8 cellular contexts compared by ENCODE assay signal in the genomic region with DNA sequence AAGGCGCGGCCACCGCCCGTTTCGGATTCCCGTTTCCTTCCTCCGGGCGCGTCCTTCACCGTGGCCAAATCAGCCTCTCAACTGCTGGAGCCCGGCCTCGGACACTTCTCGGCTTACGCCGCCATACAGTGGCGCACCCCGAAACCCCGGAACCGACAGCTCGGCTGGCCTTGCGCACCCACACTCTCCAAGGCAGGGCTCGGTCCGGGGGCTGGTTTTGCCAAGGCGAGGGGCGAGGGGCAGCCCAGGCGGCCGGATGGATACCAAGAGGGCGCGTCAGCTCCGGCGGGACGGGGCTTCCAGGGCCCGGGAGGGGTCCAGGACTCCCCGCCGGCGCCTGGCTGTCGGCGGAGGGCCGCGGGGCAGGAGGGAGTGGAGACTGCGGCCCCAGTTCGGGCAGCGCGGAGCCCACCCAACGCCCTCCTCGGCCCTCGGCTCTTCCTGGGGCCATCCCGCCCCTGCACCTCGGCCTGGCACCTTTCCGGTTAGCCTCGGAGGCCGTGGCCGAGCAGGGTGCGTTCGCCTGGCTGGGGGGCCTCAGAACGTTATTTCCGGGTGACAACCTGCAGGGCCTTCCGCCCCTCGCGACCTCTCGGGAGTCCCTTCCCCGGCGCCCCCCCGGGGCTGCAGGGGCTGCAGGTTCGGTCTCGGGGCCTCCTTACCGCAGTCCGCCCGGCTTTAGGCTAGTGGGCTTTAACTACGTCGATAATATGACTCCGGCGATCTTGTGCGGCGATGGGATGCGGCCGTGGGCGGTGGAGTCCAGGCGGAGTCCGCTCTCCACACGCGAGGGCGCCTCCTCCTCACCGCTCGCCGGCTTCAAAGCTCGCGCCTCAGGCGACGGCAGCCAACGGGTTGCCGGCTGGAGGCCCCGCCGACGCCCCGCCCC. TPM values are rescaled to one million over a fixed set of nuclear protein-coding genes. Genes with fewer than 3 reads are reported as not detected.
DNase-seq lines count a peak whose midpoint lies in the region; ATAC-seq and TF ChIP-seq lines count a peak whose summit lies in the region.

No MANE protein-coding gene starts in this region.

- no peaks in the 10 kb centered on the region for H3K27me3 ChIP-seq in H9 (ENCODE audit: insufficient read depth, low read length)

- H2BK15ac ChIP-seq in H9 (ENCODE audit: low read depth, low read length), result no peak overlapping the region; the same call in 1 of the 2 replicates

- no peaks in the 10 kb centered on the region for H3K9me3 Mint-ChIP-seq in H9
- H3K9me3 Mint-ChIP-seq in activated naive CD8-positive, alpha-beta T cell treated with anti-CD3 and anti-CD28 coated beads for 36 hours, result no peaks in the 10 kb centered on the region

- no peaks in the 10 kb centered on the region for H4K20me1 ChIP-seq in H9 (ENCODE audit: control insufficient read depth, insufficient read depth, insufficient read length)

- H2BK20ac ChIP-seq in H9 (ENCODE audit: low read depth, low read length, poor library complexity, severe bottlenecking), result no peak overlapping the region

- H3K27ac ChIP-seq in H9 (ENCODE audit: insufficient read length, low read depth, low read length), result no peak overlapping the region

- no peak overlapping the region for H3K4ac ChIP-seq in H9 (ENCODE audit: low read depth, low read length)

- peaks cover 13% of the 10 kb centered on the region; the same call in 1 of the 2 replicates for H3K79me2 ChIP-seq in H9 (ENCODE audit: insufficient read depth, low read length)

- no peak overlapping the region for H4K91ac ChIP-seq in H9 (ENCODE audit: insufficient read length, low read depth, low read length)

- H3K4me1 ChIP-seq in H9 (ENCODE audit: insufficient read depth, low read length), result peaks cover 4% of the 10 kb centered on the region; the same call in 1 of the 2 replicates

- H3K18ac ChIP-seq in H9 (ENCODE audit: insufficient read length, low read depth, low read length), result no peak overlapping the region

- H3K9ac ChIP-seq in H9 (ENCODE audit: extremely low read depth, insufficient read length, low read length), result peak overlapping the region; percentile 24

- H2BK120ac ChIP-seq in H9 (ENCODE audit: low read depth, low read length, poor library complexity, severe bottlenecking), result no peak overlapping the region

- no peak overlapping the region for H2BK5ac ChIP-seq in H9 (ENCODE audit: insufficient read length, low read length)

- peak overlapping the region; percentile 75 for H3K4me3 ChIP-seq in iPS-11a (ENCODE audit: low read depth, low read length)

- no peak overlapping the region for H3T11ph ChIP-seq in H9 (ENCODE audit: low read length)

- H3K23ac ChIP-seq in H9 (ENCODE audit: insufficient read length, low read depth, low read length), result no peak overlapping the region

- peaks cover 21 to 25% of the 10 kb centered on the region in 2 experiments for H3K4me1 Mint-ChIP-seq in H9
- H3K4me1 Mint-ChIP-seq in activated naive CD8-positive, alpha-beta T cell treated with anti-CD3 and anti-CD28 coated beads for 36 hours, result peaks cover 24% of the 10 kb centered on the region

- peak overlapping the region; percentile 37; the same call in 1 of the 2 replicates for H3K14ac ChIP-seq in H9 (ENCODE audit: insufficient read depth, low read length)

- no peaks in the 10 kb centered on the region for H3K27me3 Mint-ChIP-seq in H9 (ENCODE audit: low read depth)
- no peaks in the 10 kb centered on the region for H3K27me3 Mint-ChIP-seq in activated naive CD8-positive, alpha-beta T cell treated with anti-CD3 and anti-CD28 coated beads for 36 hours

- peaks cover 16 to 37% (median 33%) of the 10 kb centered on the region in 3 experiments for H3K36me3 Mint-ChIP-seq in H9 (ENCODE audit: insufficient read depth in 1 of 3, low read depth in 3 of 3)
- peaks cover 17% of the 10 kb centered on the region for H3K36me3 Mint-ChIP-seq in activated naive CD8-positive, alpha-beta T cell treated with anti-CD3 and anti-CD28 coated beads for 36 hours

- peaks cover 9% of the 10 kb centered on the region for H3K79me1 ChIP-seq in H9 (ENCODE audit: insufficient read depth, low read depth, low read length, poor library complexity, severe bottlenecking)

- no peak overlapping the region for H3K56ac ChIP-seq in H9 (ENCODE audit: insufficient read length, low read depth, low read length)

- peak; percentile 16 for ATAC-seq in GM18498 (IDR thresholded peaks at IDR 0.05; ENCODE audit: unreplicated experiment)

- H2BK12ac ChIP-seq in H9 (ENCODE audit: insufficient read length, low read depth, low read length), result no peak overlapping the region

- H3K4me2 ChIP-seq in H9 (ENCODE audit: insufficient read depth, insufficient read length, low read length), result peak overlapping the region; percentile 29

- H3K9me3 ChIP-seq in H9 (ENCODE audit: control insufficient read depth, low read depth, low read length), result no peaks in the 10 kb centered on the region

- H2AFZ ChIP-seq in H9 (ENCODE audit: low read length), result no peak overlapping the region

- no CpG with 5 or more reads among the region's 96 CpGs for WGBS in H9 (ENCODE audit: extremely low coverage, insufficient read length, low lambda C conversion rate)

- peak overlapping the region in 1 of 3 experiments; percentile 77; a peak in 1 of 7 replicates for H3K27ac Mint-ChIP-seq in H9
- peak overlapping the region; percentile 81 for H3K27ac Mint-ChIP-seq in activated naive CD8-positive, alpha-beta T cell treated with anti-CD3 and anti-CD28 coated beads for 36 hours

- H3K23me2 ChIP-seq in H9 (ENCODE audit: insufficient read length, low read depth, low read length, poor library complexity, severe bottlenecking), result peaks cover 8% of the 10 kb centered on the region

- H3K4me3 Mint-ChIP-seq in H9, result peak overlapping the region; percentile 85 to 86
- H3K4me3 Mint-ChIP-seq in activated naive CD8-positive, alpha-beta T cell treated with anti-CD3 and anti-CD28 coated beads for 36 hours, result peak overlapping the region; percentile 84

- H4K8ac ChIP-seq in H9 (replicated peaks; ENCODE audit: insufficient read length, low read depth, low read length), result no peak overlapping the region

- no peak overlapping the region for H4K5ac ChIP-seq in H9 (ENCODE audit: insufficient read length, low read depth, low read length)

- no peak for TF ChIP-seq CTCF in H9 (conservative IDR thresholded peaks at IDR 0.05)

- DNase-seq in H9 (peak; percentile 46), NCI-H1092 treated with DMSO at 0.1 percent for 48 hours (lab: John Stamatoyannopoulos, UW) (peak; percentile 57), cerebellar nuclear complex (lab: John Stamatoyannopoulos, UW) (no peak), NCI-H187 treated with DMSO at 0.1 percent for 48 hours (lab: John Stamatoyannopoulos, UW) (no peak)
- DNase-seq in activated naive CD8-positive, alpha-beta T cell treated with anti-CD3 and anti-CD28 coated beads for 36 hours, result peak; percentile 30
- DNase-seq in stimulated activated CD4-positive, alpha-beta T cell treated with anti-CD3 and anti-CD28 coated beads, Interleukin-15, amount 100 ng/mL, for 24 hours, result peak; percentile 37

- no peak overlapping the region for H2AK5ac ChIP-seq in H9 (ENCODE audit: insufficient read length, low read length)

RNA-seq across cellular contexts. Expression of gene CEP43, which starts 0.7 kb away (rescaled TPM):
- 33.6 and 35.4 TPM in 2 replicates for total RNA-seq in H9 (2021)
- total RNA-seq in activated naive CD8-positive, alpha-beta T cell treated with anti-CD3 and anti-CD28 coated beads for 36 hours, result 10 to 100 TPM; 24.5 to 27.3 TPM

RNA-seq across cellular contexts. Expression of gene RNASET2, which starts 42.1 kb away (rescaled TPM):
- total RNA-seq in H9 (2021), result 28.2 and 29.2 TPM in 2 replicates
- 10 to 100 TPM; 34.1 to 35.8 TPM for total RNA-seq in activated naive CD8-positive, alpha-beta T cell treated with anti-CD3 and anti-CD28 coated beads for 36 hours

Comparison
In these comparisons a context has a peak if more than half of its experiments do, and no peak if none do; other contexts are left out.
1. DNase-seq: peak in H9 (single experiment), NCI-H1092 treated with DMSO at 0.1 percent for 48 hours (single experiment), activated naive CD8-positive, alpha-beta T cell treated with anti-CD3 and anti-CD28 coated beads for 36 hours (single experiment) and stimulated activated CD4-positive, alpha-beta T cell treated with anti-CD3 and anti-CD28 coated beads, Interleukin-15, amount 100 ng/mL, for 24 hours (single experiment); none in cerebellar nuclear complex (0 of 2) and NCI-H187 treated with DMSO at 0.1 percent for 48 hours (single experiment).